Comparison of ENCODE assay signal across 15 cellular contexts in the genomic region with DNA sequence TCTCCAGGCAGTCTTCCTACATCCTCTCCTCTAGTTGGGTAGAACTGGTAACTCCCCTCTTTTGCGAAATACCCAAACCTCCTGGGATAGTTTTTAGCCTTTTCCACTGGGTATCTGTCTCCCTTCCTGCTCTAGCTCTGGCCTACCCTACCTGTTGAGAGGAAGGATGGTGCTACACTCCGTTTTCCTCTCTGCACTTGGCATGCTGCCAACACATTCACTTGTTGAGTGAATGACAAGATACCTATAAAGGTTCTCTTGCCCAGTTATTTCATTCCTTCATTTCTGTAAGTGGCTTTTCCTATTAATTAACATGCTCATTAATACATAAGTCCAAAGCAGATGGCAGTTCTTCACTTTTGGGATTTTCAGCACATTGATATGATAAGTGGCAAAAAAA.
"Had no signal": no experiment of that assay in that cellular context is flagged by ENCODE, and none has a peak within 500 bp of the region (broad histone marks: within the 10 kb centered on the region; RNA-seq: fewer than 3 reads in every experiment).

No MANE protein-coding gene starts in this region.

- H3K27me3 Mint-ChIP-seq: activated B cell treated with CpG ODN at 0.5 μM for 24 hours; activated CD8-positive, alpha-beta T cell treated with anti-CD3 and anti-CD28 coated beads for 36 hours; activated naive CD8-positive, alpha-beta T cell had no signal

- H3K27ac Mint-ChIP-seq: activated B cell treated with CpG ODN at 0.5 μM for 24 hours; activated CD8-positive, alpha-beta T cell treated with anti-CD3 and anti-CD28 coated beads for 36 hours; activated naive CD8-positive, alpha-beta T cell; mesothelial cell of epicardium had no signal

- H3K4me3 Mint-ChIP-seq: activated B cell treated with CpG ODN at 0.5 μM for 24 hours; activated CD8-positive, alpha-beta T cell treated with anti-CD3 and anti-CD28 coated beads for 36 hours; activated naive CD8-positive, alpha-beta T cell; mesothelial cell of epicardium had no signal

- ATAC-seq: activated CD8-positive, alpha-beta T cell treated with anti-CD3 and anti-CD28 coated beads for 36 hours; body of pancreas; esophagus mucosa; sciatic nerve; stimulated activated naive CD8-positive, alpha-beta T cell treated with anti-CD3 and anti-CD28 coated beads, Interleukin-15, Interleukin-2, amounts not matched to agents 100 U/mL and 50 U/mL, for 24 hours had no signal

- H3K36me3 Mint-ChIP-seq: activated naive CD8-positive, alpha-beta T cell; mesothelial cell of epicardium had no signal

- H3K4me1 Mint-ChIP-seq: activated B cell treated with CpG ODN at 0.5 μM for 24 hours had no signal

- H3K9me3 Mint-ChIP-seq: activated B cell treated with CpG ODN at 0.5 μM for 24 hours; activated CD8-positive, alpha-beta T cell treated with anti-CD3 and anti-CD28 coated beads for 36 hours; mesothelial cell of epicardium had no signal

- DNase-seq: activated B cell treated with CpG ODN at 0.5 μM for 24 hours; activated CD4-positive, alpha-beta T cell treated with anti-CD3 and anti-CD28 coated beads for 48 hours; activated CD8-positive, alpha-beta T cell treated with anti-CD3 and anti-CD28 coated beads for 36 hours; activated gamma-delta T cell treated with Interleukin-2 at 50 U/mL for 16 hours; amygdala; central memory CD4-positive, alpha-beta T cell; colonic mucosa; islet precursor cell; stimulated activated naive CD8-positive, alpha-beta T cell treated with anti-CD3 and anti-CD28 coated beads, Interleukin-15, Interleukin-2, amounts not matched to agents 100 U/mL and 50 U/mL, for 24 hours; transverse colon had no signal
